Comparison of ENCODE assay signal across 5 cellular contexts in the genomic region with DNA sequence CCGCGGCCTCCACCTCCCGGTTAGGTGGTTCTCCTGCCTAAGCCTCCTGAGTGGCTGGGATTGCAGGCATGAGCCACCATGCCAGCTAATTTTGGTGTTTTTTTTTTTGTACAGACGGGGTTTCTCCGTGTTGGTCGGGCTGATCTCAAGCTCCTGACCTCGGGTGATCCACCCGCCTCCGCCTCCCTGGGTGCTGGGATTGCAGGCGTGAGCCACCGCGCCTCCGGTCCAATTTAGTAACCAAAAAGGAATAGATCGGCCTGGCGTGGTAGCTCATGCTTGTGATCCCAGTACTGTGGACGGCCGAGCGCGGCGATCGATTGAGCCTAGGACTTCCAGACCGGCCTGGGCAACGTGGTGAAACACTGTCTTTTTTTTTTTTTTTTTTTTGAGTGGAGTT. TPM values are rescaled to one million over a fixed set of nuclear protein-coding genes. Genes with fewer than 3 reads are reported as not detected.
"Had no signal": no experiment of that assay in that cellular context is flagged by ENCODE, and none has a peak within 500 bp of the region (broad histone marks: within the 10 kb centered on the region; RNA-seq: fewer than 3 reads in every experiment).

No MANE protein-coding gene starts in this region.

RNA-seq across cellular contexts. Expression of a gene that starts 12.6 kb away (rescaled TPM):
- total RNA-seq: NCI-H460, RPMI7951, SJCRH30, SJSA1, SK-MEL-5 had no signal
